ENCODE assay signal across 16 cellular contexts in the genomic region with DNA sequence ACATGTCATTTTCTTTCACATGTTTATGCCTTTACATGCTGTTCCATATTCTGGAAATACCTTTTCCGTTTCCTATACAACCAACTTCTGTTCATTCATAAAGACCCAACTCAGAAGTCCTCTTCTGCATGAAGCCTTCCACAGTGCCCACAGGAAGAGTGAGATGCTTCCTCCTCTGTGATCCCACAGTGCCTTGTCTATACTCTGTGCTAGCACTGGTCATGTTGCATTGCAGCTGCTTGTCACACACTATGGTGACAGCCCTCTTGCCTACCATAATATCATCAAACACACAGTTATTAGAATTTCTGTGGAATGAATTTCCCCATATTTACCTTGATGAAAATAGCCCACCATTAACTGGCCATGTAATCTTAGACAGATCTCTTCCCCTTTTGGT. TPM values are rescaled to one million over a fixed set of nuclear protein-coding genes. Genes with fewer than 3 reads are reported as not detected.
"Had no signal": no experiment of that assay in that cellular context is flagged by ENCODE, and none has a peak within 500 bp of the region (broad histone marks: within the 10 kb centered on the region; RNA-seq: fewer than 3 reads in every experiment).

No MANE protein-coding gene starts in this region.

- H3K27ac ChIP-seq: psoas muscle had no signal

- ATAC-seq: activated CD4-positive, alpha-beta T cell treated with anti-CD3 and anti-CD28 coated beads for 36 hours; activated naive CD4-positive, alpha-beta T cell treated with anti-CD3 and anti-CD28 coated beads, Interleukin-2, amount 50 U/mL, for 72 hours; left cardiac atrium; naive thymus-derived CD4-positive, alpha-beta T cell; psoas muscle; WTC11 had no signal

- H3K4me1 ChIP-seq: psoas muscle had no signal

- H3K4me3 ChIP-seq: lung, psoas muscle had no signal

- DNase-seq: activated CD4-positive, alpha-beta T cell treated with anti-CD3 and anti-CD28 coated beads for 36 hours; activated CD4-positive, alpha-beta T cell treated with anti-CD3 and anti-CD28 coated beads, Interleukin-2, amount 50 U/mL, for 48 hours; activated gamma-delta T cell; effector CD8-positive, alpha-beta T cell; hippocampal formation; left cardiac atrium; naive thymus-derived CD4-positive, alpha-beta T cell; psoas muscle; stimulated activated CD8-positive, alpha-beta memory T cell treated with anti-CD3 and anti-CD28 coated beads, Interleukin-4, amount 100 ng/mL, for 48 hours; stimulated activated naive CD4-positive, alpha-beta T cell; SW 1271; trophoblast cell had no signal

- H3K9me3 ChIP-seq: psoas muscle had no signal

RNA-seq across cellular contexts. Expression of a gene that starts 8.9 kb away (rescaled TPM):
- total RNA-seq: T-helper 2 cell treated with Interferon-gamma antibody and Interleukin-4, amounts not matched to agents 100 ng/mL and 5 ng/mL, for 36 hours had no signal
